In the genomic region with DNA sequence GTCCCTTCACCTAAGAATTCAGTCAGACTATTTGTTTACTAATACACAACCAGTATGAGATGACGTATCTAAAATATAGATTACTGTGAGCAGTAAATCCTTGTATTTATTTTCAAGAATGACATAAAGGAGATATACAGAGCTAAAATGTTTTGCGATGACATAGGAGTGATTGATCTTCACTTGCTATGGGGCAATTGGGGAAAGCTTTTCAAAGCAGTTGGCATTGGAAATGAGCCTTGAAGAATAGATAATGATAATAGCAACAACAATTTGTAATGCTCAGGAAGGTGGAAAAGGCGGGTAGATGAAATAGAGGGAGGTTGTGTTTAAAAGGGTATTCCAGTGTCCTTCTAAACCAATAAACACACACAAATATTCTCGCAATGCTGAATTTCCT, we compare ENCODE assay signal across 4 cellular contexts.
"Had no signal": no experiment of that assay in that cellular context is flagged by ENCODE, and none has a peak within 500 bp of the region (broad histone marks: within the 10 kb centered on the region; RNA-seq: fewer than 3 reads in every experiment).

No MANE protein-coding gene starts in this region.

- H2AFZ ChIP-seq: GM23338 had no signal

- H3K4me3 Mint-ChIP-seq: GM23338, H9, IgD-negative memory B cell had no signal

- H3K36me3 Mint-ChIP-seq: IgD-negative memory B cell had no signal

- H3K27ac Mint-ChIP-seq: GM23338, H9, IgD-negative memory B cell had no signal

- H3K4me1 Mint-ChIP-seq: H9, IgD-negative memory B cell had no signal

- H3K27me3 Mint-ChIP-seq: IgD-negative memory B cell had no signal

- DNase-seq: H9, HCEC 1CT had no signal

- H3K4me2 ChIP-seq: GM23338 had no signal

- H3K4me3 ChIP-seq: GM23338 had no signal

- H3K9me3 Mint-ChIP-seq: GM23338, H9 had no signal
